27 cellular contexts compared by ENCODE assay signal in genomic region chr2:191053256-191053655, GRCh38.
"Had no signal": no experiment of that assay in that cellular context is flagged by ENCODE, and none has a peak within 500 bp of the region (broad histone marks: within the 10 kb centered on the region; RNA-seq: fewer than 3 reads in every experiment).

No MANE protein-coding gene starts in this region.

- H3K27ac ChIP-seq: ascending aorta, body of pancreas had no signal

- H3K9me3 ChIP-seq: ascending aorta, body of pancreas had no signal

- H3K4me3 Mint-ChIP-seq: activated B cell treated with CpG ODN at 0.5 μM for 24 hours; activated CD4-positive, alpha-beta memory T cell treated with anti-CD3 and anti-CD28 coated beads for 36 hours; activated CD4-positive, alpha-beta T cell treated with anti-CD3 and anti-CD28 coated beads, Interleukin-2, amount 10 ng/mL, durations not matched to agents 24 days and 14 days; activated naive CD8-positive, alpha-beta T cell treated with anti-CD3 and anti-CD28 coated beads, Interleukin-2, amount 50 U/mL, for 24 hours had no signal

- H3K9me3 Mint-ChIP-seq: activated B cell treated with CpG ODN at 0.5 μM for 24 hours; activated CD4-positive, alpha-beta memory T cell treated with anti-CD3 and anti-CD28 coated beads for 36 hours; activated CD4-positive, alpha-beta T cell treated with anti-CD3 and anti-CD28 coated beads, Interleukin-2, amount 10 ng/mL, durations not matched to agents 24 days and 14 days; activated naive CD8-positive, alpha-beta T cell treated with anti-CD3 and anti-CD28 coated beads, Interleukin-2, amount 50 U/mL, for 24 hours had no signal

- DNase-seq: activated B cell treated with CpG ODN at 0.5 μM for 24 hours; activated CD4-positive, alpha-beta memory T cell treated with anti-CD3 and anti-CD28 coated beads for 36 hours; activated CD4-positive, alpha-beta T cell treated with anti-CD3 and anti-CD28 coated beads for 1 hour; activated CD4-positive, alpha-beta T cell treated with anti-CD3 and anti-CD28 coated beads, Interleukin-2, amount 10 ng/mL, durations not matched to agents 24 days and 14 days; activated CD8-positive, alpha-beta memory T cell treated with anti-CD3 and anti-CD28 coated beads, Interleukin-2, amount 50 U/mL, for 48 hours; activated effector memory CD4-positive, alpha-beta T cell treated with Interleukin-2 at 50 U/mL for 16 hours; activated naive CD4-positive, alpha-beta T cell treated with Interleukin-2 at 50 U/mL for 16 hours; activated naive CD8-positive, alpha-beta T cell treated with anti-CD3 and anti-CD28 coated beads, Interleukin-2, amount 50 U/mL, for 24 hours; activated T-cell treated with anti-CD3 and anti-CD28 coated beads, Interleukin-2, amount 50 U/mL, for 1 hour; amniotic stem cell; body of pancreas; central memory CD4-positive, alpha-beta T cell; Karpas-422; MM.1S; NCI-H1105; NCI-H1436; NCI-H1694 treated with DMSO at 0.1 percent for 48 hours; NCI-H2029 treated with DMSO at 0.1 percent for 48 hours; NCI-H345; NCI-H510A; NCI-H526 treated with DMSO at 0.1 percent for 48 hours; NCI-H82; SIG-M5; T-helper 2 cell; T1000 had no signal

- ATAC-seq: activated naive CD8-positive, alpha-beta T cell treated with anti-CD3 and anti-CD28 coated beads, Interleukin-2, amount 50 U/mL, for 24 hours; body of pancreas; K562 had no signal

- H3K4me1 Mint-ChIP-seq: activated B cell treated with CpG ODN at 0.5 μM for 24 hours had no signal

- H3K36me3 Mint-ChIP-seq: activated CD4-positive, alpha-beta memory T cell treated with anti-CD3 and anti-CD28 coated beads for 36 hours had no signal

- H3K36me3 ChIP-seq: ascending aorta had no signal

- H3K27me3 Mint-ChIP-seq: activated CD4-positive, alpha-beta memory T cell treated with anti-CD3 and anti-CD28 coated beads for 36 hours; activated CD4-positive, alpha-beta T cell treated with anti-CD3 and anti-CD28 coated beads, Interleukin-2, amount 10 ng/mL, durations not matched to agents 24 days and 14 days; activated naive CD8-positive, alpha-beta T cell treated with anti-CD3 and anti-CD28 coated beads, Interleukin-2, amount 50 U/mL, for 24 hours had no signal

- H3K4me3 ChIP-seq: ascending aorta, body of pancreas, K562 had no signal

- H3K27me3 ChIP-seq: ascending aorta, body of pancreas had no signal

- H3K27ac Mint-ChIP-seq: activated B cell treated with CpG ODN at 0.5 μM for 24 hours; activated CD4-positive, alpha-beta memory T cell treated with anti-CD3 and anti-CD28 coated beads for 36 hours; activated CD4-positive, alpha-beta T cell treated with anti-CD3 and anti-CD28 coated beads, Interleukin-2, amount 10 ng/mL, durations not matched to agents 24 days and 14 days; activated naive CD8-positive, alpha-beta T cell treated with anti-CD3 and anti-CD28 coated beads, Interleukin-2, amount 50 U/mL, for 24 hours had no signal
